Comparison of ENCODE assay signal across 8 cellular contexts in genomic region chr19:20423381-20424207, GRCh38.
DNase-seq lines count a peak whose midpoint lies in the region; ATAC-seq and TF ChIP-seq lines count a peak whose summit lies in the region.

No MANE protein-coding gene starts in this region.

- H3K27ac Mint-ChIP-seq in HFFc6: peak overlapping the region; percentile 57; the same call in 1 of the 2 replicates
- peak overlapping the region; percentile 95 for H3K27ac Mint-ChIP-seq in activated T-cell treated with anti-CD3 and anti-CD28 coated beads, Interleukin-2, amount 50 U/mL, for 72 hours
- H3K27ac Mint-ChIP-seq in naive thymus-derived CD8-positive, alpha-beta T cell: peak overlapping the region; percentile 68 to 97 (median 92)

- DNase-seq in AG08395 (ENCODE audit: low spot score) (peak; percentile 41), HFFc6 (no peak), fibroblast of mammary gland (ENCODE audit: low read depth) (peak; percentile 66), superior temporal gyrus (ENCODE audit: extremely low spot score) (peak; percentile 52)
- DNase-seq in activated T-cell treated with anti-CD3 and anti-CD28 coated beads, Interleukin-2, amount 50 U/mL, for 72 hours: peak; percentile 15 to 35
- DNase-seq in naive thymus-derived CD8-positive, alpha-beta T cell: peak in 4 of 10 donors; percentile 2 to 38 (median 26)

- POLR2A ChIA-PET in naive thymus-derived CD8-positive, alpha-beta T cell (lab: Charles Lee): interaction anchor here (0.7 to 3.3 kb wide), 7 partner anchors 8 to 597 kb away, joined by 3 to 28 read pairs (median 5); partner anchors contain the start of genes ZNF430, ZNF486, ZNF626 and ZNF66

- no peaks in the 10 kb centered on the region for H3K27me3 Mint-ChIP-seq in HFFc6 (ENCODE audit: insufficient read depth)
- no peaks in the 10 kb centered on the region for H3K27me3 Mint-ChIP-seq in activated T-cell treated with anti-CD3 and anti-CD28 coated beads, Interleukin-2, amount 50 U/mL, for 72 hours (ENCODE audit: low read depth)
- H3K27me3 Mint-ChIP-seq in naive thymus-derived CD8-positive, alpha-beta T cell: peaks cover 0 to 3% (median 0%) of the 10 kb centered on the region in 5 donors

- no peak for ATAC-seq in activated T-cell treated with anti-CD3 and anti-CD28 coated beads, Interleukin-2, amount 50 U/mL, for 72 hours (replicated peaks in 1 of 2)
- no peak for ATAC-seq in naive thymus-derived CD8-positive, alpha-beta T cell
- ATAC-seq in HG03280 (IDR thresholded peaks at IDR 0.05; ENCODE audit: unreplicated experiment) (no peak), HG02870 (IDR thresholded peaks at IDR 0.05; ENCODE audit: unreplicated experiment) (no peak)

- peak overlapping the region; percentile 77 for H3K4me3 Mint-ChIP-seq in HFFc6
- peak overlapping the region; percentile 98 to 99 for H3K4me3 Mint-ChIP-seq in activated T-cell treated with anti-CD3 and anti-CD28 coated beads, Interleukin-2, amount 50 U/mL, for 72 hours
- peak overlapping the region; percentile 89 to 97 (median 94) for H3K4me3 Mint-ChIP-seq in naive thymus-derived CD8-positive, alpha-beta T cell

- H3K4me3 ChIP-seq in fibroblast of mammary gland (ENCODE audit: control insufficient read depth, low read depth, low read length): peak overlapping the region; percentile 66

- no peaks in the 10 kb centered on the region for H3K36me3 Mint-ChIP-seq in HFFc6 (ENCODE audit: low read depth)
- peaks cover 20 to 31% of the 10 kb centered on the region in 2 donors for H3K36me3 Mint-ChIP-seq in activated T-cell treated with anti-CD3 and anti-CD28 coated beads, Interleukin-2, amount 50 U/mL, for 72 hours (ENCODE audit: insufficient read depth in 2 of 2)
- peaks cover 0 to 14% (median 4%) of the 10 kb centered on the region in 3 donors for H3K36me3 Mint-ChIP-seq in naive thymus-derived CD8-positive, alpha-beta T cell

- peaks cover 5% of the 10 kb centered on the region for H3K9me3 Mint-ChIP-seq in HFFc6
- H3K9me3 Mint-ChIP-seq in activated T-cell treated with anti-CD3 and anti-CD28 coated beads, Interleukin-2, amount 50 U/mL, for 72 hours: peaks cover 3 to 4% of the 10 kb centered on the region in 2 donors
- peaks cover 0 to 21% (median 4%) of the 10 kb centered on the region in 9 donors for H3K9me3 Mint-ChIP-seq in naive thymus-derived CD8-positive, alpha-beta T cell

- TF ChIP-seq CTCF in HFFc6 (IDR thresholded peaks at IDR 0.05) (no peak), fibroblast of mammary gland (conservative IDR thresholded peaks at IDR 0.05; ENCODE audit: control insufficient read depth, insufficient read depth, low read depth, low read length) (no peak)

- no peaks in the 10 kb centered on the region for H3K4me1 Mint-ChIP-seq in HFFc6 (ENCODE audit: low read depth)
- peaks cover 5% of the 10 kb centered on the region for H3K4me1 Mint-ChIP-seq in activated T-cell treated with anti-CD3 and anti-CD28 coated beads, Interleukin-2, amount 50 U/mL, for 72 hours (ENCODE audit: low read depth)
- peaks cover 2 to 11% (median 7%) of the 10 kb centered on the region in 4 donors for H3K4me1 Mint-ChIP-seq in naive thymus-derived CD8-positive, alpha-beta T cell
